In genomic region chr6:126805861-126806260, GRCh38 we compare ENCODE assay signal across 13 cellular contexts.
DNase-seq lines count a peak whose midpoint lies in the region; ATAC-seq, FAIRE-seq and TF ChIP-seq lines count a peak whose summit lies in the region.
"Had no signal": no experiment of that assay in that cellular context is flagged by ENCODE, and none has a peak within 500 bp of the region (broad histone marks: within the 10 kb centered on the region; RNA-seq: fewer than 3 reads in every experiment).

No MANE protein-coding gene starts in this region.

- H3K4me3 ChIP-seq in GM23248: no peak overlapping the region
- no peak overlapping the region for H3K4me3 ChIP-seq in fibroblast of the aortic adventitia (ENCODE audit: low read depth, low read length)
- no peak overlapping the region for H3K4me3 ChIP-seq in kidney (ENCODE audit: low read length in 2 of 2)
- H3K4me3 ChIP-seq in HepG2 (replicated peaks in 1 of 3; ENCODE audit: insufficient read depth in 1 of 3, low read depth in 2 of 3, low read length in 3 of 3): no peak overlapping the region
- H3K4me3 ChIP-seq: HAP-1, K562 had no signal

- H3K79me2 ChIP-seq in GM23248 (ENCODE audit: insufficient read depth) (no peaks in the 10 kb centered on the region), HepG2 (ENCODE audit: insufficient read depth, low read length) (no peaks in the 10 kb centered on the region)

- H3K9ac ChIP-seq in GM23248: no peak overlapping the region
- H3K9ac ChIP-seq in kidney (ENCODE audit: low read length in 2 of 2): no peak overlapping the region
- no peak overlapping the region for H3K9ac ChIP-seq in HepG2 (ENCODE audit: insufficient read depth, low read depth, low read length)

- no peaks in the 10 kb centered on the region for H4K20me1 ChIP-seq in GM23248 (ENCODE audit: insufficient read depth)
- H4K20me1 ChIP-seq in HepG2 (ENCODE audit: insufficient read depth, low read length): no peaks in the 10 kb centered on the region

- H3K27me3 ChIP-seq in GM23248 (replicated peaks; ENCODE audit: insufficient read depth): no peaks in the 10 kb centered on the region
- H3K27me3 ChIP-seq in HepG2 (ENCODE audit: control insufficient read depth in 1 of 2, insufficient read depth in 2 of 2, low read length in 2 of 2): no peaks in the 10 kb centered on the region

- TF ChIP-seq POLR2A in HepG2 (IDR thresholded peaks at IDR 0.05; ENCODE audit: insufficient read depth in 1 of 2, low read depth in 2 of 2, low read length in 2 of 2): no peak

- peaks cover 5% of the 10 kb centered on the region; the same call in 1 of the 2 replicates for H3K4me1 ChIP-seq in GM23248 (ENCODE audit: insufficient read depth)
- no peaks in the 10 kb centered on the region for H3K4me1 ChIP-seq in kidney (ENCODE audit: control insufficient read depth in 1 of 2, insufficient read depth in 1 of 2, low read depth in 1 of 2, low read length in 2 of 2)
- no peaks in the 10 kb centered on the region for H3K4me1 ChIP-seq in HepG2 (ENCODE audit: insufficient read depth, low read length)
- H3K4me1 ChIP-seq: HAP-1 had no signal

- no peak for ATAC-seq in HepG2
- ATAC-seq: K562 had no signal

- FAIRE-seq in kidney (lab: Jason Lieb, UNC) (no peak), HepG2 (lab: Jason Lieb, UNC) (no peak)
- FAIRE-seq: A204.1, H1, K562 had no signal

- H3K4me2 ChIP-seq in GM23248 (ENCODE audit: unreplicated experiment): no peak overlapping the region
- H3K4me2 ChIP-seq in HepG2 (ENCODE audit: low read depth, low read length): no peak overlapping the region

- TF ChIP-seq RAD21 in HepG2 (CRISPR knock-in tag; IDR thresholded peaks at IDR 0.05): no peak

- intact Hi-C loops in kidney (cut with DNase I): loop anchor here (10.0 kb wide), 1 partner anchor 279 kb away; no protein-coding TSS in a partner anchor
- intact Hi-C loops in HepG2 (cut with micrococcal nuclease; ENCODE audit: unreplicated experiment): no loop called here

- no peaks in the 10 kb centered on the region for H3K9me2 ChIP-seq in GM23248 (ENCODE audit: insufficient read depth)

- 32 to 35% methylated on average over 1 of the region's 1 CpG for WGBS in GM23248 (ENCODE audit: low coverage in 1 of 2, low lambda C conversion rate in 2 of 2, missing lambda C conversion rate in 2 of 2), 2 experiments
- 0% methylated on average over 1 of the region's 1 CpG for WGBS in HepG2 (ENCODE audit: low lambda C conversion rate)

- H2AFZ ChIP-seq in GM23248 (no peak overlapping the region), HepG2 (ENCODE audit: low read length) (no peak overlapping the region)

- POLR2A ChIA-PET in HepG2 (lab: Yijun Ruan, JAX): no interaction called here

- H3K27ac ChIP-seq in GM23248 (no peak overlapping the region), kidney (ENCODE audit: low read depth in 2 of 2, low read length in 2 of 2) (no peak overlapping the region), HepG2 (ENCODE audit: extremely low read length, insufficient read depth, low read length) (no peak overlapping the region)

- CTCF ChIA-PET in HepG2 (lab: Yijun Ruan, JAX; ENCODE audit: low intra/inter-chr PET ratio, low total read pairs): interaction anchor here (1.9 kb wide), 1 partner anchor 316 kb away, joined by 4 read pairs; no protein-coding TSS in a partner anchor

- H3K36me3 ChIP-seq in GM23248 (ENCODE audit: low read depth) (no peaks in the 10 kb centered on the region), kidney (ENCODE audit: control insufficient read depth in 1 of 2, insufficient read depth in 2 of 2, low read length in 2 of 2) (no peaks in the 10 kb centered on the region), HepG2 (replicated peaks in 1 of 2; ENCODE audit: control insufficient read depth in 1 of 2, insufficient read depth in 2 of 2, low read length in 2 of 2) (no peaks in the 10 kb centered on the region)
- H3K36me3 ChIP-seq: HAP-1 had no signal

- TF ChIP-seq EP300 in HepG2 (IDR thresholded peaks at IDR 0.05; ENCODE audit: low read depth in 2 of 2, low read length in 2 of 2) (no peak), HepG2 (CRISPR knock-in tag; IDR thresholded peaks at IDR 0.05; ENCODE audit: borderline replicate concordance) (no peak)

- 0 out of 2 replicates have a peak, but pooled peaks cover 2% of the 10 kb centered on the region for H3F3A ChIP-seq in GM23248 (ENCODE audit: insufficient read depth)

- in situ Hi-C loops in GM23248 (cut with MboI) (no loop called here), HepG2 (cut with HindIII; ENCODE audit: extremely low pct_ligation_motif_present, low pct_unique_long_range_greater_than_20kb) (loop anchor here (25.0 kb wide), 1 partner anchor 306 kb away; the partner anchor contains the start of gene RSPO3)

- BruUV-seq in HepG2 (replicated peaks; lab: Mats Ljungman, UMichigan): no TSS peak

- no peaks in the 10 kb centered on the region for H3K9me3 ChIP-seq in GM23248 (ENCODE audit: low read depth)
- no peaks in the 10 kb centered on the region for H3K9me3 ChIP-seq in kidney (ENCODE audit: control insufficient read depth in 1 of 2, low read length in 2 of 2)
- H3K9me3 ChIP-seq in HepG2 (ENCODE audit: low read length): no peaks in the 10 kb centered on the region
- H3K9me3 ChIP-seq: HAP-1 had no signal

- DNase-seq in GM23248 (peak; percentile 15), astrocyte of the hippocampus (ENCODE audit: low read depth, low spot score) (peak; percentile 53), dedifferentiated amniotic fluid mesenchymal stem cell (ENCODE audit: extremely low spot score) (peak; percentile 72), fibroblast of the aortic adventitia (ENCODE audit: low read depth) (peak; percentile 39), NK-92 (lab: John Stamatoyannopoulos, UW; ENCODE audit: unreplicated experiment) (no peak), kidney (no peak), NCI-H1105 treated with DMSO at 0.1 percent for 48 hours (lab: John Stamatoyannopoulos, UW) (no peak), HepG2 (ENCODE audit: low spot score) (no peak)
- DNase-seq: DMS53 had no signal

- no peak for TF ChIP-seq CTCF in fibroblast of the aortic adventitia (IDR thresholded peaks at IDR 0.05; ENCODE audit: insufficient read depth, low read length)
- TF ChIP-seq CTCF in kidney (IDR thresholded peaks at IDR 0.05; ENCODE audit: borderline replicate concordance, extremely low read depth, insufficient read depth): no peak
- TF ChIP-seq CTCF in HepG2 (CRISPR knock-in tag; IDR thresholded peaks at IDR 0.05): no peak

TF ChIP-seq in HepG2, 621 proteins besides CTCF, POLR2A, EP300 and RAD21:
- TF ChIP-seq ZNF546 (CRISPR knock-in tag; conservative IDR thresholded peaks at IDR 0.05) (no peak), ZNF484 (CRISPR knock-in tag; IDR thresholded peaks at IDR 0.05; ENCODE audit: borderline replicate concordance, low read depth) (no peak), GPBP1L1 (CRISPR knock-in tag; IDR thresholded peaks at IDR 0.05) (no peak)

Comparison
In these comparisons a context has a peak if more than half of its experiments do, and no peak if none do; other contexts are left out.
1. DNase-seq: peak in GM23248 (single experiment), astrocyte of the hippocampus (single experiment), dedifferentiated amniotic fluid mesenchymal stem cell (single experiment) and fibroblast of the aortic adventitia (single experiment); none in NK-92 (single experiment), kidney (single experiment), NCI-H1105 treated with DMSO at 0.1 percent for 48 hours (single experiment) and HepG2 (single experiment).